Comparison of ENCODE assay signal across 23 cellular contexts in the genomic region with DNA sequence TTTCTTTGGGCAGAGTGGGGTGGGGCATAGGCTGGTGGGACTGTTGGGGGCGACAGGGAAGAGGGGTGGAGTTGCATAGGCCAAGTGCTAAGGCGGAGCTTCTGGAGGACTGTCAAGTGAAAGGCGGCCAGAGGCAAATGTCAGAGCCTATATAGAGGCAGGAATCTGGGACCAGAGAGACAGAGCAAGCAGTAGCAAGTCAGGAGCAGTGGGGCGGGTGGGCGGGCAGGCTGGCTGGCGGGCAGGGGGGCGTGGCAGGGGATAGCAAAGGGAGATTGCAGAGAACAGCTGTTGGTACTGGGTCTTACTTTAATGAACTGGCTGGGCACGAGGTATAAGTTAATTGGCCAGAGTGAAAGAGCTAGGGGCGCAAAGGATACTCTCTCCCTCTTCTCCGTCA.
"Had no signal": no experiment of that assay in that cellular context is flagged by ENCODE, and none has a peak within 500 bp of the region (broad histone marks: within the 10 kb centered on the region; RNA-seq: fewer than 3 reads in every experiment).

No MANE protein-coding gene starts in this region.

- H3K9me3 Mint-ChIP-seq: dendritic cell treated with granulocyte-macrophage colony-stimulating factor and Interleukin-4, amounts not matched to agents 40 ng/mL and 50 ng/mL, for 4 days; effector memory CD8-positive, alpha-beta T cell; immature natural killer cell; memory B cell; mesothelial cell of epicardium; nephron; stimulated activated effector memory CD8-positive, alpha-beta T cell treated with anti-CD3 and anti-CD28 coated beads, Interleukin-12 subunit alpha, Interleukin-12 subunit beta, amount 100 ng/mL, for 72 hours; type B pancreatic cell had no signal

- H3K4me3 ChIP-seq: esophagus squamous epithelium, gastroesophageal sphincter, left ventricle myocardium inferior, lower lobe of right lung, prostate gland, right lobe of liver, suprapubic skin, thyroid gland had no signal

- H3K36me3 ChIP-seq: esophagus squamous epithelium, gastroesophageal sphincter, left ventricle myocardium inferior, lower lobe of right lung, prostate gland, right lobe of liver, suprapubic skin, thyroid gland had no signal

- H3K4me1 Mint-ChIP-seq: immature natural killer cell; memory B cell; stimulated activated effector memory CD8-positive, alpha-beta T cell treated with anti-CD3 and anti-CD28 coated beads, Interleukin-12 subunit alpha, Interleukin-12 subunit beta, amount 100 ng/mL, for 72 hours had no signal

- H3K4me1 ChIP-seq: esophagus squamous epithelium, gastroesophageal sphincter, left ventricle myocardium inferior, lower lobe of right lung, parathyroid adenoma, prostate gland, suprapubic skin, thyroid gland had no signal

- H3K36me3 Mint-ChIP-seq: immature natural killer cell; memory B cell; mesothelial cell of epicardium; stimulated activated effector memory CD8-positive, alpha-beta T cell treated with anti-CD3 and anti-CD28 coated beads, Interleukin-12 subunit alpha, Interleukin-12 subunit beta, amount 100 ng/mL, for 72 hours; type B pancreatic cell had no signal

- H3K27me3 Mint-ChIP-seq: memory B cell had no signal

- H3K27me3 ChIP-seq: esophagus squamous epithelium, gastroesophageal sphincter, right lobe of liver, suprapubic skin, thyroid gland had no signal

- H3K9me3 ChIP-seq: esophagus squamous epithelium, gastroesophageal sphincter, left ventricle myocardium inferior, lower lobe of right lung, prostate gland, right lobe of liver, suprapubic skin, thyroid gland had no signal

- DNase-seq: effector memory CD8-positive, alpha-beta T cell; esophagus squamous epithelium; foreskin fibroblast; glutamatergic neuron; immature natural killer cell; left ventricle myocardium inferior; lower lobe of right lung; retina; right lobe of liver; stimulated activated CD4-positive, alpha-beta T cell treated with anti-CD3 and anti-CD28 coated beads, Interleukin-4, amount 100 ng/mL, for 1 hour; stimulated activated CD8-positive, alpha-beta memory T cell treated with anti-CD3 and anti-CD28 coated beads, Interleukin-4, amount 100 ng/mL, for 48 hours; stimulated activated naive CD8-positive, alpha-beta T cell treated with anti-CD3 and anti-CD28 coated beads, Interleukin-15, Interleukin-2, amounts not matched to agents 100 U/mL and 50 U/mL, for 24 hours; thyroid gland had no signal

- H3K27ac ChIP-seq: esophagus squamous epithelium, gastroesophageal sphincter, left ventricle myocardium inferior, lower lobe of right lung, parathyroid adenoma, prostate gland, suprapubic skin, thyroid gland had no signal

- H3K4me3 Mint-ChIP-seq: dendritic cell treated with granulocyte-macrophage colony-stimulating factor and Interleukin-4, amounts not matched to agents 40 ng/mL and 50 ng/mL, for 4 days; effector memory CD8-positive, alpha-beta T cell; immature natural killer cell; memory B cell; mesothelial cell of epicardium; stimulated activated effector memory CD8-positive, alpha-beta T cell treated with anti-CD3 and anti-CD28 coated beads, Interleukin-12 subunit alpha, Interleukin-12 subunit beta, amount 100 ng/mL, for 72 hours; type B pancreatic cell had no signal

- ATAC-seq: effector memory CD8-positive, alpha-beta T cell; gastroesophageal sphincter; lower lobe of right lung; stimulated activated effector memory CD8-positive, alpha-beta T cell treated with anti-CD3 and anti-CD28 coated beads, Interleukin-12 subunit alpha, Interleukin-12 subunit beta, amount 100 ng/mL, for 72 hours; stimulated activated naive CD8-positive, alpha-beta T cell treated with anti-CD3 and anti-CD28 coated beads, Interleukin-15, Interleukin-2, amounts not matched to agents 100 U/mL and 50 U/mL, for 24 hours had no signal

- H3K27ac Mint-ChIP-seq: dendritic cell treated with granulocyte-macrophage colony-stimulating factor and Interleukin-4, amounts not matched to agents 40 ng/mL and 50 ng/mL, for 4 days; effector memory CD8-positive, alpha-beta T cell; immature natural killer cell; memory B cell; mesothelial cell of epicardium; nephron; stimulated activated effector memory CD8-positive, alpha-beta T cell treated with anti-CD3 and anti-CD28 coated beads, Interleukin-12 subunit alpha, Interleukin-12 subunit beta, amount 100 ng/mL, for 72 hours; type B pancreatic cell had no signal
